ENCODE assay signal across 8 cellular contexts in genomic region chr17:42050360-42051012, GRCh38. TPM values are rescaled to one million over a fixed set of nuclear protein-coding genes. Genes with fewer than 3 reads are reported as not detected.
A peak's percentile ranks its signal among the peaks of the same experiment; 100 is the strongest.
DNase-seq lines count a peak whose midpoint lies in the region; ATAC-seq and TF ChIP-seq lines count a peak whose summit lies in the region.

C17orf113 (minus strand) TSS chr17:42050601; CDS start chr17:42043376, 7,225 bp downstream.

- H3K4me3 Mint-ChIP-seq in CD14-positive monocyte: peak within 1 kb of the TSS; percentile 89 to 98
- H3K4me3 Mint-ChIP-seq in GM23338: peak within 1 kb of the TSS; percentile 86

- H3K27me3 Mint-ChIP-seq in CD14-positive monocyte (ENCODE audit: low read depth in 3 of 3) (peaks cover 20 to 42% (median 30%) of the 10 kb centered on the region in 3 donors), GM23338 (ENCODE audit: insufficient read depth, low read depth, poor library complexity) (peaks cover 22% of the 10 kb centered on the region)

- H3K36me3 ChIP-seq in GM23338 (ENCODE audit: insufficient read depth) (no peaks in the 10 kb centered on the region), OCI-LY7 (ENCODE audit: insufficient read depth, low read length) (no peaks in the 10 kb centered on the region), vagina (no peaks in the 10 kb centered on the region)

- H3K9me3 ChIP-seq in OCI-LY7 (ENCODE audit: low read length) (no peaks in the 10 kb centered on the region), vagina (no peaks in the 10 kb centered on the region)

- H3K4me2 ChIP-seq in GM23338: peak within 1 kb of the TSS; percentile 87
- no peak within 1 kb of the TSS for H3K4me2 ChIP-seq in OCI-LY7 (ENCODE audit: low read length)

- DNase-seq in CD14-positive monocyte (ENCODE audit: low spot score) (peak; percentile 61), GM23338 (ENCODE audit: low spot score) (peak; percentile 81), OCI-LY7 (ENCODE audit: low spot score) (no peak), globus pallidus (ENCODE audit: low spot score) (peak; percentile 52), occipital lobe (lab: John Stamatoyannopoulos, UW) (peak; percentile 13), vagina (ENCODE audit: extremely low spot score in 2 of 2) (no peak), NCI-H187 (lab: John Stamatoyannopoulos, UW) (no peak)
- DNase-seq in activated gamma-delta T cell treated with anti-CD3 and anti-CD28 coated beads, Interleukin-2, amount 50 U/mL, for 16 hours (ENCODE audit: low read depth): peak; percentile 30

- POLR2A ChIA-PET in OCI-LY7 (lab: Charles Lee): no interaction called here

- no peak for TF ChIP-seq POLR2A in vagina (IDR thresholded peaks at IDR 0.05)

- H3K4me1 Mint-ChIP-seq in CD14-positive monocyte (peaks cover 14% of the 10 kb centered on the region), GM23338 (peaks cover 46% of the 10 kb centered on the region)

- H3K36me3 Mint-ChIP-seq in CD14-positive monocyte (no peaks in the 10 kb centered on the region), GM23338 (ENCODE audit: low read depth) (no peaks in the 10 kb centered on the region)

- intact Hi-C loops in CD14-positive monocyte (cut with micrococcal nuclease) (no loop called here), OCI-LY7 (cut with micrococcal nuclease; ENCODE audit: unreplicated experiment) (no loop called here), vagina (cut with DNase I) (no loop called here)

- H3K27ac Mint-ChIP-seq in CD14-positive monocyte (peak within 1 kb of the TSS in 2 of 7 donors; percentile 7 to 76), GM23338 (no peak within 1 kb of the TSS)

- H3K9me2 ChIP-seq in GM23338 (ENCODE audit: insufficient read depth) (no peaks in the 10 kb centered on the region), OCI-LY7 (ENCODE audit: insufficient read depth, low read length) (no peaks in the 10 kb centered on the region)

- ATAC-seq in GM23338: peak; percentile 81

- H3K4me1 ChIP-seq in GM23338 (ENCODE audit: insufficient read depth) (peaks cover 34% of the 10 kb centered on the region), OCI-LY7 (ENCODE audit: insufficient read depth, low read length, poor library complexity, severe bottlenecking) (no peaks in the 10 kb centered on the region), vagina (peaks cover 9% of the 10 kb centered on the region)

- peaks cover 0 to 5% (median 0%) of the 10 kb centered on the region in 7 donors for H3K9me3 Mint-ChIP-seq in CD14-positive monocyte
- H3K9me3 Mint-ChIP-seq in GM23338: no peaks in the 10 kb centered on the region

- CTCF ChIA-PET in OCI-LY7 (lab: Charles Lee; ENCODE audit: unreplicated experiment): no interaction called here

- peak within 1 kb of the TSS; percentile 63 for H3K4me3 ChIP-seq in GM23338
- no peak within 1 kb of the TSS for H3K4me3 ChIP-seq in OCI-LY7 (ENCODE audit: low read depth, low read length, poor library complexity, severe bottlenecking)
- peak within 1 kb of the TSS; percentile 67 to 76 for H3K4me3 ChIP-seq in vagina

- 0 out of 2 replicates have a peak, but pooled peaks cover 7% of the 10 kb centered on the region for H3F3A ChIP-seq in GM23338 (replicated peaks; ENCODE audit: low read depth)

- H3K27me3 ChIP-seq in GM23338 (ENCODE audit: insufficient read depth): no peaks in the 10 kb centered on the region
- H3K27me3 ChIP-seq in vagina: peaks cover 4% of the 10 kb centered on the region

- BruUV-seq in OCI-LY7 (replicated peaks; lab: Mats Ljungman, UMichigan): no TSS peak

- H3K79me2 ChIP-seq in GM23338 (replicated peaks; ENCODE audit: insufficient read depth) (no peaks in the 10 kb centered on the region), OCI-LY7 (ENCODE audit: insufficient read depth, low read depth, low read length) (no peaks in the 10 kb centered on the region)

- no peaks in the 10 kb centered on the region for H4K20me1 ChIP-seq in GM23338 (replicated peaks; ENCODE audit: insufficient read depth)
- H4K20me1 ChIP-seq in OCI-LY7 (ENCODE audit: insufficient read depth, low read length): no peaks in the 10 kb centered on the region

- H3K27ac ChIP-seq in GM23338 (ENCODE audit: low read depth): no peak within 1 kb of the TSS
- H3K27ac ChIP-seq in OCI-LY7 (ENCODE audit: low read depth, low read length, poor library complexity, severe bottlenecking): no peak within 1 kb of the TSS
- H3K27ac ChIP-seq in vagina: peak within 1 kb of the TSS; percentile 24

- H2AFZ ChIP-seq in GM23338 (peak within 1 kb of the TSS; percentile 98), OCI-LY7 (ENCODE audit: low read length) (no peak within 1 kb of the TSS)

- TF ChIP-seq CTCF in CD14-positive monocyte (IDR thresholded peaks at IDR 0.05) (peak; percentile 57), GM23338 (conservative IDR thresholded peaks at IDR 0.05; ENCODE audit: low read depth in 2 of 2) (peak; percentile 22 to 57), OCI-LY7 (conservative IDR thresholded peaks at IDR 0.05; ENCODE audit: low read length) (peak; percentile 37; the same call in 1 of the 2 replicates), vagina (IDR thresholded peaks at IDR 0.05) (no peak)

TF ChIP-seq in GM23338, 12 proteins besides CTCF, POLR2A, EP300 and RAD21 (continues in another document):
- no peak for TF ChIP-seq REST (IDR thresholded peaks at IDR 0.05; ENCODE audit: unreplicated experiment)

RNA-seq across cellular contexts. Expression of gene C17orf113, which starts in this region (rescaled TPM):
- under 1 TPM; 0.20 to 0.28 TPM for polyA plus RNA-seq in CD14-positive monocyte
- total RNA-seq in GM23338 (2014; rRNA removed; shearing (Covaris generic)): 1.8 and 2.1 TPM in 2 replicates
- polyA plus RNA-seq in GM23338 (2016; fragmentation: Nextera tagmentation; extraction: Ambion mirVana): 0.29 and 0.38 TPM in 2 replicates
- total RNA-seq in OCI-LY7 (2014; rRNA removed; shearing (Covaris generic)): 0.10 and 0.25 TPM in 2 replicates
- 0.25 TPM in 1 of 2 replicates, not detected in the other for total RNA-seq in OCI-LY7 (2022)
- total RNA-seq in occipital lobe: 3.7 TPM
- total RNA-seq in vagina: 0.49 TPM

Comparison
In these comparisons a context has a peak if more than half of its experiments do, and no peak if none do; other contexts are left out.
1. Peak in DNase-seq in CD14-positive monocyte; RNA of the gene not detected or under 1 TPM.
2. DNase-seq: peak in GM23338 (single experiment), activated gamma-delta T cell treated with anti-CD3 and anti-CD28 coated beads, Interleukin-2, amount 50 U/mL, for 16 hours (single experiment), globus pallidus (single experiment) and occipital lobe (single experiment); none in OCI-LY7 (single experiment), vagina (0 of 2) and NCI-H187 (0 of 2).
3. CTCF ChIP-seq: peak in CD14-positive monocyte (single experiment), GM23338 (2 of 2) and OCI-LY7 (single experiment); none in vagina (0 of 3).